ENCODE assay signal across 1 cellular context in the genomic region with DNA sequence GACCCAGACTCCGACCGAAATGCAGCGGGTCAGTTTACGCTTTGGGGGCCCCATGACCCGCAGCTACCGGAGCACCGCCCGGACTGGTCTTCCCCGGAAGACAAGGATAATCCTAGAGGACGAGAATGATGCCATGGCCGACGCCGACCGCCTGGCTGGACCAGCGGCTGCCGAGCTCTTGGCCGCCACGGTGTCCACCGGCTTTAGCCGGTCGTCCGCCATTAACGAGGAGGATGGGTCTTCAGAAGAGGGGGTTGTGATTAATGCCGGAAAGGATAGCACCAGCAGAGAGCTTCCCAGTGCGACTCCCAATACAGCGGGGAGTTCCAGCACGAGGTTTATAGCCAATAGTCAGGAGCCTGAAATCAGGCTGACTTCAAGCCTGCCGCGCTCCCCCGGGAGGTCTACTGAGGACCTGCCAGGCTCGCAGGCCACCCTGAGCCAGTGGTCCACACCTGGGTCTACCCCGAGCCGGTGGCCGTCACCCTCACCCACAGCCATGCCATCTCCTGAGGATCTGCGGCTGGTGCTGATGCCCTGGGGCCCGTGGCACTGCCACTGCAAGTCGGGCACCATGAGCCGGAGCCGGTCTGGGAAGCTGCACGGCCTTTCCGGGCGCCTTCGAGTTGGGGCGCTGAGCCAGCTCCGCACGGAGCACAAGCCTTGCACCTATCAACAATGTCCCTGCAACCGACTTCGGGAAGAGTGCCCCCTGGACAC.
TF ChIP-seq lines count a peak whose summit lies in the region.

No MANE protein-coding gene starts in this region.

TF ChIP-seq in HepG2, 621 proteins besides CTCF, POLR2A, EP300 and RAD21 (continued from another document and continues in another):
- TF ChIP-seq, protein P1, sequence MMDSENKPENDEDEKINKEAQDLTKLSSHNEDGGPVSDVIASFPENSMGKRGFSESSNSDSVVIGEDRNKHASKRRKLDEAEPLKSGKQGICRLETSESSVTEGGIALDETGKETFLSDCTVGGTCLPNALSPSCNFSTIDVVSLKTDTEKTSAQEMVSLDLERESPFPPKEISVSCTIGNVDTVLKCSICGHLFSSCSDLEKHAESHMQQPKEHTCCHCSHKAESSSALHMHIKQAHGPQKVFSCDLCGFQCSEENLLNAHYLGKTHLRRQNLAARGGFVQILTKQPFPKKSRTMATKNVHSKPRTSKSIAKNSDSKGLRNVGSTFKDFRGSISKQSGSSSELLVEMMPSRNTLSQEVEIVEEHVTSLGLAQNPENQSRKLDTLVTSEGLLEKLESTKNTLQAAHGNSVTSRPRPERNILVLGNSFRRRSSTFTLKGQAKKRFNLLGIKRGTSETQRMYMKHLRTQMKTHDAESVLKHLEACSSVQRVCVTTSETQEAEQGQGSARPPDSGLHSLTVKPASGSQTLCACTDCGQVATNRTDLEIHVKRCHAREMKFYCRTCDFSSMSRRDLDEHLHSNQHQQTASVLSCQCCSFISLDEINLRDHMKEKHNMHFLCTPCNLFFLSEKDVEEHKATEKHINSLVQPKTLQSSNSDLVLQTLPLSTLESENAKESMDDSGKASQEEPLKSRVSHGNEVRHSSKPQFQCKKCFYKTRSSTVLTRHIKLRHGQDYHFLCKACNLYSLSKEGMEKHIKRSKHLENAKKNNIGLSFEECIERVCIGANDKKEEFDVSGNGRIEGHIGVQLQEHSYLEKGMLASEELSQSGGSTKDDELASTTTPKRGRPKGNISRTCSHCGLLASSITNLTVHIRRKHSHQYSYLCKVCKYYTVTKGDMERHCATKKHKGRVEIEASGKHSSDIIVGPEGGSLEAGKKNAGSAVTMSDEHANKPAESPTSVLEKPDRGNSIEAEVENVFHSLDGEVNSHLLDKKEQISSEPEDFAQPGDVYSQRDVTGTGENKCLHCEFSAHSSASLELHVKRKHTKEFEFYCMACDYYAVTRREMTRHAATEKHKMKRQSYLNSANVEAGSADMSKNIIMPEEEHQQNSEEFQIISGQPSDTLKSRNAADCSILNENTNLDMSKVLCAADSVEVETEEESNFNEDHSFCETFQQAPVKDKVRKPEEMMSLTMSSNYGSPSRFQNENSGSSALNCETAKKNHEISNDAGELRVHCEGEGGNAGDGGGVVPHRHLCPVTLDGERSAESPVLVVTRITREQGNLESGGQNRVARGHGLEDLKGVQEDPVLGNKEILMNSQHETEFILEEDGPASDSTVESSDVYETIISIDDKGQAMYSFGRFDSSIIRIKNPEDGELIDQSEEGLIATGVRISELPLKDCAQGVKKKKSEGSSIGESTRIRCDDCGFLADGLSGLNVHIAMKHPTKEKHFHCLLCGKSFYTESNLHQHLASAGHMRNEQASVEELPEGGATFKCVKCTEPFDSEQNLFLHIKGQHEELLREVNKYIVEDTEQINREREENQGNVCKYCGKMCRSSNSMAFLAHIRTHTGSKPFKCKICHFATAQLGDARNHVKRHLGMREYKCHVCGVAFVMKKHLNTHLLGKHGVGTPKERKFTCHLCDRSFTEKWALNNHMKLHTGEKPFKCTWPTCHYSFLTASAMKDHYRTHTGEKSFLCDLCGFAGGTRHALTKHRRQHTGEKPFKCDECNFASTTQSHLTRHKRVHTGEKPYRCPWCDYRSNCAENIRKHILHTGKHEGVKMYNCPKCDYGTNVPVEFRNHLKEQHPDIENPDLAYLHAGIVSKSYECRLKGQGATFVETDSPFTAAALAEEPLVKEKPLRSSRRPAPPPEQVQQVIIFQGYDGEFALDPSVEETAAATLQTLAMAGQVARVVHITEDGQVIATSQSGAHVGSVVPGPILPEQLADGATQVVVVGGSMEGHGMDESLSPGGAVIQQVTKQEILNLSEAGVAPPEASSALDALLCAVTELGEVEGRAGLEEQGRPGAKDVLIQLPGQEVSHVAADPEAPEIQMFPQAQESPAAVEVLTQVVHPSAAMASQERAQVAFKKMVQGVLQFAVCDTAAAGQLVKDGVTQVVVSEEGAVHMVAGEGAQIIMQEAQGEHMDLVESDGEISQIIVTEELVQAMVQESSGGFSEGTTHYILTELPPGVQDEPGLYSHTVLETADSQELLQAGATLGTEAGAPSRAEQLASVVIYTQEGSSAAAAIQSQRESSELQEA (CRISPR knock-in tag; IDR thresholded peaks at IDR 0.05; ENCODE audit: not compliant biosample characterization): peak; percentile 12
- TF ChIP-seq ZNF446 (CRISPR knock-in tag; IDR thresholded peaks at IDR 0.05) (no peak; the same call in 1 of the 2 replicates), ZNF552 (CRISPR knock-in tag; IDR thresholded peaks at IDR 0.05; ENCODE audit: borderline replicate concordance) (no peak), MED1 (CRISPR knock-in tag; IDR thresholded peaks at IDR 0.05) (no peak), CHCHD3 (CRISPR knock-in tag; IDR thresholded peaks at IDR 0.05) (no peak), RFX1 (IDR thresholded peaks at IDR 0.05) (no peak), ZBTB21 (CRISPR knock-in tag; IDR thresholded peaks at IDR 0.05) (no peak), MED8 (CRISPR knock-in tag; IDR thresholded peaks at IDR 0.05; ENCODE audit: insufficient replicate concordance) (no peak), RBFOX2 (IDR thresholded peaks at IDR 0.05; ENCODE audit: low read depth, low read length) (peak; percentile 48; the same call in 1 of the 2 replicates), FOXA1 (IDR thresholded peaks at IDR 0.05) (no peak), FOXA1 (CRISPR knock-in tag; IDR thresholded peaks at IDR 0.05) (no peak), ZNF17 (CRISPR knock-in tag; IDR thresholded peaks at IDR 0.05) (no peak), ZNF746 (CRISPR knock-in tag; IDR thresholded peaks at IDR 0.05) (0 out of 2 replicates have a peak, but pooled peaks have one; percentile 28), ZKSCAN8 (CRISPR knock-in tag; IDR thresholded peaks at IDR 0.05; ENCODE audit: borderline replicate concordance) (no peak), PHF5A (CRISPR knock-in tag; IDR thresholded peaks at IDR 0.05; ENCODE audit: low read depth, unreplicated experiment) (no peak), ZNF33A (CRISPR knock-in tag; IDR thresholded peaks at IDR 0.05; ENCODE audit: borderline replicate concordance) (no peak), JUND (CRISPR knock-in tag; IDR thresholded peaks at IDR 0.05) (peak; percentile 34; the same call in 1 of the 2 replicates), ZSCAN12 (CRISPR knock-in tag; IDR thresholded peaks at IDR 0.05) (no peak), ZMYM4 (CRISPR knock-in tag; IDR thresholded peaks at IDR 0.05) (peak; percentile 36; the same call in 1 of the 2 replicates), ZNF775 (CRISPR knock-in tag; IDR thresholded peaks at IDR 0.05; ENCODE audit: borderline replicate concordance) (no peak), MLLT10 (CRISPR knock-in tag; IDR thresholded peaks at IDR 0.05) (no peak), NR3C1 (CRISPR knock-in tag; IDR thresholded peaks at IDR 0.05) (no peak), ARID2 (CRISPR knock-in tag; IDR thresholded peaks at IDR 0.05; ENCODE audit: borderline replicate concordance) (no peak), ASH2L (IDR thresholded peaks at IDR 0.05; ENCODE audit: insufficient read length, low read depth, low read length) (peak; percentile 51)
- TF ChIP-seq, protein P2, sequence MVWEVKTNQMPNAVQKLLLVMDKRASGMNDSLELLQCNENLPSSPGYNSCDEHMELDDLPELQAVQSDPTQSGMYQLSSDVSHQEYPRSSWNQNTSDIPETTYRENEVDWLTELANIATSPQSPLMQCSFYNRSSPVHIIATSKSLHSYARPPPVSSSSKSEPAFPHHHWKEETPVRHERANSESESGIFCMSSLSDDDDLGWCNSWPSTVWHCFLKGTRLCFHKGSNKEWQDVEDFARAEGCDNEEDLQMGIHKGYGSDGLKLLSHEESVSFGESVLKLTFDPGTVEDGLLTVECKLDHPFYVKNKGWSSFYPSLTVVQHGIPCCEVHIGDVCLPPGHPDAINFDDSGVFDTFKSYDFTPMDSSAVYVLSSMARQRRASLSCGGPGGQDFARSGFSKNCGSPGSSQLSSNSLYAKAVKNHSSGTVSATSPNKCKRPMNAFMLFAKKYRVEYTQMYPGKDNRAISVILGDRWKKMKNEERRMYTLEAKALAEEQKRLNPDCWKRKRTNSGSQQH (CRISPR knock-in tag; IDR thresholded peaks at IDR 0.05; ENCODE audit: low read depth): no peak
- TF ChIP-seq, protein P3, sequence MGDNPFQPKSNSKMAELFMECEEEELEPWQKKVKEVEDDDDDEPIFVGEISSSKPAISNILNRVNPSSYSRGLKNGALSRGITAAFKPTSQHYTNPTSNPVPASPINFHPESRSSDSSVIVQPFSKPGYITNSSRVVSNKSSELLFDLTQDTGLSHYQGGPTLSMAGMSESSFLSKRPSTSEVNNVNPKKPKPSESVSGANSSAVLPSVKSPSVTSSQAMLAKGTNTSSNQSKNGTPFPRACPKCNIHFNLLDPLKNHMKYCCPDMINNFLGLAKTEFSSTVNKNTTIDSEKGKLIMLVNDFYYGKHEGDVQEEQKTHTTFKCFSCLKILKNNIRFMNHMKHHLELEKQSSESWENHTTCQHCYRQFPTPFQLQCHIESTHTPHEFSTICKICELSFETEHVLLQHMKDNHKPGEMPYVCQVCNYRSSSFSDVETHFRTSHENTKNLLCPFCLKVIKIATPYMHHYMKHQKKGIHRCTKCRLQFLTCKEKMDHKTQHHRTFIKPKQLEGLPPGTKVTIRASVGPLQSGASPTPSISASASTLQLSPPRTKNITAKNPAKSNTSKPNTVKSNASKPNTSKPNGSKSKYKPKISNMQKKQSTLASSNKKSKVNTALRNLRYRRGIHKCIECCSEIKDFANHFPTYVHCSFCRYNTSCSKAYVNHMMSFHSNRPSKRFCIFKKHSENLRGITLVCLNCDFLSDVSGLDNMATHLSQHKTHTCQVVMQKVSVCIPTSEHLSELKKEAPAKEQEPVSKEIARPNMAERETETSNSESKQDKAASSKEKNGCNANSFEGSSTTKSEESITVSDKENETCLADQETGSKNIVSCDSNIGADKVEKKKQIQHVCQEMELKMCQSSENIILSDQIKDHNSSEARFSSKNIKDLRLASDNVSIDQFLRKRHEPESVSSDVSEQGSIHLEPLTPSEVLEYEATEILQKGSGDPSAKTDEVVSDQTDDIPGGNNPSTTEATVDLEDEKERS (CRISPR knock-in tag; IDR thresholded peaks at IDR 0.05): no peak
- TF ChIP-seq, protein P4, sequence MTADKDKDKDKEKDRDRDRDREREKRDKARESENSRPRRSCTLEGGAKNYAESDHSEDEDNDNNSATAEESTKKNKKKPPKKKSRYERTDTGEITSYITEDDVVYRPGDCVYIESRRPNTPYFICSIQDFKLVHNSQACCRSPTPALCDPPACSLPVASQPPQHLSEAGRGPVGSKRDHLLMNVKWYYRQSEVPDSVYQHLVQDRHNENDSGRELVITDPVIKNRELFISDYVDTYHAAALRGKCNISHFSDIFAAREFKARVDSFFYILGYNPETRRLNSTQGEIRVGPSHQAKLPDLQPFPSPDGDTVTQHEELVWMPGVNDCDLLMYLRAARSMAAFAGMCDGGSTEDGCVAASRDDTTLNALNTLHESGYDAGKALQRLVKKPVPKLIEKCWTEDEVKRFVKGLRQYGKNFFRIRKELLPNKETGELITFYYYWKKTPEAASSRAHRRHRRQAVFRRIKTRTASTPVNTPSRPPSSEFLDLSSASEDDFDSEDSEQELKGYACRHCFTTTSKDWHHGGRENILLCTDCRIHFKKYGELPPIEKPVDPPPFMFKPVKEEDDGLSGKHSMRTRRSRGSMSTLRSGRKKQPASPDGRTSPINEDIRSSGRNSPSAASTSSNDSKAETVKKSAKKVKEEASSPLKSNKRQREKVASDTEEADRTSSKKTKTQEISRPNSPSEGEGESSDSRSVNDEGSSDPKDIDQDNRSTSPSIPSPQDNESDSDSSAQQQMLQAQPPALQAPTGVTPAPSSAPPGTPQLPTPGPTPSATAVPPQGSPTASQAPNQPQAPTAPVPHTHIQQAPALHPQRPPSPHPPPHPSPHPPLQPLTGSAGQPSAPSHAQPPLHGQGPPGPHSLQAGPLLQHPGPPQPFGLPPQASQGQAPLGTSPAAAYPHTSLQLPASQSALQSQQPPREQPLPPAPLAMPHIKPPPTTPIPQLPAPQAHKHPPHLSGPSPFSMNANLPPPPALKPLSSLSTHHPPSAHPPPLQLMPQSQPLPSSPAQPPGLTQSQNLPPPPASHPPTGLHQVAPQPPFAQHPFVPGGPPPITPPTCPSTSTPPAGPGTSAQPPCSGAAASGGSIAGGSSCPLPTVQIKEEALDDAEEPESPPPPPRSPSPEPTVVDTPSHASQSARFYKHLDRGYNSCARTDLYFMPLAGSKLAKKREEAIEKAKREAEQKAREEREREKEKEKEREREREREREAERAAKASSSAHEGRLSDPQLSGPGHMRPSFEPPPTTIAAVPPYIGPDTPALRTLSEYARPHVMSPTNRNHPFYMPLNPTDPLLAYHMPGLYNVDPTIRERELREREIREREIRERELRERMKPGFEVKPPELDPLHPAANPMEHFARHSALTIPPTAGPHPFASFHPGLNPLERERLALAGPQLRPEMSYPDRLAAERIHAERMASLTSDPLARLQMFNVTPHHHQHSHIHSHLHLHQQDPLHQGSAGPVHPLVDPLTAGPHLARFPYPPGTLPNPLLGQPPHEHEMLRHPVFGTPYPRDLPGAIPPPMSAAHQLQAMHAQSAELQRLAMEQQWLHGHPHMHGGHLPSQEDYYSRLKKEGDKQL (CRISPR knock-in tag; IDR thresholded peaks at IDR 0.05; ENCODE audit: low read depth): no peak
- TF ChIP-seq, protein P5, sequence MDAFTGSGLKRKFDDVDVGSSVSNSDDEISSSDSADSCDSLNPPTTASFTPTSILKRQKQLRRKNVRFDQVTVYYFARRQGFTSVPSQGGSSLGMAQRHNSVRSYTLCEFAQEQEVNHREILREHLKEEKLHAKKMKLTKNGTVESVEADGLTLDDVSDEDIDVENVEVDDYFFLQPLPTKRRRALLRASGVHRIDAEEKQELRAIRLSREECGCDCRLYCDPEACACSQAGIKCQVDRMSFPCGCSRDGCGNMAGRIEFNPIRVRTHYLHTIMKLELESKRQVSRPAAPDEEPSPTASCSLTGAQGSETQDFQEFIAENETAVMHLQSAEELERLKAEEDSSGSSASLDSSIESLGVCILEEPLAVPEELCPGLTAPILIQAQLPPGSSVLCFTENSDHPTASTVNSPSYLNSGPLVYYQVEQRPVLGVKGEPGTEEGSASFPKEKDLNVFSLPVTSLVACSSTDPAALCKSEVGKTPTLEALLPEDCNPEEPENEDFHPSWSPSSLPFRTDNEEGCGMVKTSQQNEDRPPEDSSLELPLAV (CRISPR knock-in tag; conservative IDR thresholded peaks at IDR 0.05; ENCODE audit: low read depth): no peak
- TF ChIP-seq, protein P6, sequence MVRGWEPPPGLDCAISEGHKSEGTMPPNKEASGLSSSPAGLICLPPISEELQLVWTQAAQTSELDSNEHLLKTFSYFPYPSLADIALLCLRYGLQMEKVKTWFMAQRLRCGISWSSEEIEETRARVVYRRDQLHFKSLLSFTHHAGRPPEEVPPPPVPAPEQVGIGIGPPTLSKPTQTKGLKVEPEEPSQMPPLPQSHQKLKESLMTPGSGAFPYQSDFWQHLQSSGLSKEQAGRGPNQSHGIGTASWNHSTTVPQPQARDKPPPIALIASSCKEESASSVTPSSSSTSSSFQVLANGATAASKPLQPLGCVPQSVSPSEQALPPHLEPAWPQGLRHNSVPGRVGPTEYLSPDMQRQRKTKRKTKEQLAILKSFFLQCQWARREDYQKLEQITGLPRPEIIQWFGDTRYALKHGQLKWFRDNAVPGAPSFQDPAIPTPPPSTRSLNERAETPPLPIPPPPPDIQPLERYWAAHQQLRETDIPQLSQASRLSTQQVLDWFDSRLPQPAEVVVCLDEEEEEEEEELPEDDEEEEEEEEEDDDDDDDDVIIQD (CRISPR knock-in tag; IDR thresholded peaks at IDR 0.05; ENCODE audit: low read depth): no peak
- TF ChIP-seq, protein P7, sequence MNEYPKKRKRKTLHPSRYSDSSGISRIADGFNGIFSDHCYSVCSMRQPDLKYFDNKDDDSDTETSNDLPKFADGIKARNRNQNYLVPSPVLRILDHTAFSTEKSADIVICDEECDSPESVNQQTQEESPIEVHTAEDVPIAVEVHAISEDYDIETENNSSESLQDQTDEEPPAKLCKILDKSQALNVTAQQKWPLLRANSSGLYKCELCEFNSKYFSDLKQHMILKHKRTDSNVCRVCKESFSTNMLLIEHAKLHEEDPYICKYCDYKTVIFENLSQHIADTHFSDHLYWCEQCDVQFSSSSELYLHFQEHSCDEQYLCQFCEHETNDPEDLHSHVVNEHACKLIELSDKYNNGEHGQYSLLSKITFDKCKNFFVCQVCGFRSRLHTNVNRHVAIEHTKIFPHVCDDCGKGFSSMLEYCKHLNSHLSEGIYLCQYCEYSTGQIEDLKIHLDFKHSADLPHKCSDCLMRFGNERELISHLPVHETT (CRISPR knock-in tag; conservative IDR thresholded peaks at IDR 0.05): no peak
